24 cellular contexts compared by ENCODE assay signal in the genomic region with DNA sequence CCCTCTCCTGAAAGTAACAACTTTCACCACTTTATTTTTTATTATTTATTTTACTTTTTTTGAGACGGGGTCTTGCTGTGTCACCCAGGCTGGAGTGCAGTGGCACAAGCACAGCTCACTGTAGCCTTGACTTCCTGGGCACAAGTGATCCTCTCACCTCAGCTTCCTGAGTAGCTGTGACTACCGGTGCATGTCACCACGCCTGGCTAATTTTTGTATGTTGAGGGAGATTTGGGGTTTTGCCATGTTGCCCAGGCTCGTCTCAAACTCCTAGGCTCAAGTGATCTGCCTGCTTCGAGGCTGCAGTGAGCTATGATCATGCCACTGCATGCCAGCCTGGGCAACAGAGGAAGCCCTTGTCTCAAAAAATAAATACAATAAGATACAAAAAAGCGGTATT. TPM values are rescaled to one million over a fixed set of nuclear protein-coding genes. Genes with fewer than 3 reads are reported as not detected.
DNase-seq lines count a peak whose midpoint lies in the region; FAIRE-seq and TF ChIP-seq lines count a peak whose summit lies in the region.
"Had no signal": no experiment of that assay in that cellular context is flagged by ENCODE, and none has a peak within 500 bp of the region (broad histone marks: within the 10 kb centered on the region; RNA-seq: fewer than 3 reads in every experiment).

No MANE protein-coding gene starts in this region.

- no TSS peak for BruUV-seq in PC-9 (replicated peaks; lab: Mats Ljungman, UMichigan)

- peaks cover 2% of the 10 kb centered on the region for H3K36me3 Mint-ChIP-seq in IgD-negative memory B cell
- H3K36me3 Mint-ChIP-seq: naive thymus-derived CD8-positive, alpha-beta T cell had no signal

- H3K9me3 Mint-ChIP-seq in IgD-negative memory B cell, result no peaks in the 10 kb centered on the region
- H3K9me3 Mint-ChIP-seq: activated CD4-positive, alpha-beta T cell treated with anti-CD3 and anti-CD28 coated beads, Interleukin-2, amount 10 ng/mL, durations not matched to agents 7 days and 5 days; naive thymus-derived CD8-positive, alpha-beta T cell had no signal

- H3K79me2 ChIP-seq in PC-9 (ENCODE audit: low read depth), result no peaks in the 10 kb centered on the region
- H3K79me2 ChIP-seq: parathyroid adenoma had no signal

- H3K4me1 Mint-ChIP-seq in IgD-negative memory B cell, result peaks cover 20 to 37% (median 25%) of the 10 kb centered on the region in 3 donors

- no peaks in the 10 kb centered on the region for H3K9me2 ChIP-seq in PC-9 (ENCODE audit: insufficient read depth)

- intact Hi-C loops in PC-9 (cut with micrococcal nuclease; ENCODE audit: unreplicated experiment), result no loop called here

- H3K27me3 ChIP-seq in PC-9 (ENCODE audit: insufficient read depth, low read depth), result peaks cover 15% of the 10 kb centered on the region; the same call in 1 of the 2 replicates

- no peak for TF ChIP-seq CTCF in PC-9 (conservative IDR thresholded peaks at IDR 0.05)

- peak overlapping the region in 3 of 4 donors; percentile 1 to 91 (median 13) for H3K4me3 Mint-ChIP-seq in IgD-negative memory B cell
- H3K4me3 Mint-ChIP-seq: activated CD4-positive, alpha-beta T cell treated with anti-CD3 and anti-CD28 coated beads, Interleukin-2, amount 10 ng/mL, durations not matched to agents 7 days and 5 days; naive thymus-derived CD8-positive, alpha-beta T cell had no signal

- no peak overlapping the region for H3K27ac ChIP-seq in PC-9
- H3K27ac ChIP-seq in caudate nucleus (ENCODE audit: low read depth, low read length), result no peak overlapping the region
- H3K27ac ChIP-seq: adrenal gland, parathyroid adenoma, upper lobe of right lung had no signal

- peaks cover 25% of the 10 kb centered on the region for H3K27me3 Mint-ChIP-seq in IgD-negative memory B cell

- no peak overlapping the region for H3K4me2 ChIP-seq in PC-9

- CTCF ChIA-PET in PC-9 (lab: Charles Lee), result no interaction called here

- peak overlapping the region in 1 of 3 donors; percentile 3 for H3K27ac Mint-ChIP-seq in IgD-negative memory B cell
- H3K27ac Mint-ChIP-seq: activated CD4-positive, alpha-beta T cell treated with anti-CD3 and anti-CD28 coated beads, Interleukin-2, amount 10 ng/mL, durations not matched to agents 7 days and 5 days; naive thymus-derived CD8-positive, alpha-beta T cell had no signal

- no peaks in the 10 kb centered on the region for H3K4me1 ChIP-seq in PC-9 (replicated peaks; ENCODE audit: insufficient read depth)
- H3K4me1 ChIP-seq: parathyroid adenoma had no signal

- no peak overlapping the region for H2AFZ ChIP-seq in PC-9
- H2AFZ ChIP-seq: parathyroid adenoma had no signal

- no peaks in the 10 kb centered on the region; the same call in 1 of the 2 replicates for H3K9me3 ChIP-seq in PC-9 (ENCODE audit: insufficient read depth, low read depth)
- H3K9me3 ChIP-seq: adrenal gland, upper lobe of right lung had no signal

- FAIRE-seq in GM18507 (lab: Jason Lieb, UNC), result peak; percentile 88
- FAIRE-seq: A204.1, keratinocyte had no signal

- H3K36me3 ChIP-seq in PC-9 (ENCODE audit: low read depth), result no peaks in the 10 kb centered on the region
- H3K36me3 ChIP-seq: adrenal gland, upper lobe of right lung had no signal

- H4K20me1 ChIP-seq in PC-9 (ENCODE audit: insufficient read depth), result no peaks in the 10 kb centered on the region

- H3K4me3 ChIP-seq in PC-9, result no peak overlapping the region
- H3K4me3 ChIP-seq: adrenal gland, upper lobe of right lung had no signal

- peak; percentile 28 for DNase-seq in ACHN
- no peak for DNase-seq in GM18507 (ENCODE audit: extremely low spot score, insufficient read length, low read depth)
- DNase-seq in foreskin melanocyte, result peak; percentile 9
- no peak for DNase-seq in PC-9
- DNase-seq in caudate nucleus (lab: John Stamatoyannopoulos, UW), result no peak
- no peak for DNase-seq in NCI-H345 treated with DMSO at 0.1 percent for 48 hours (lab: John Stamatoyannopoulos, UW; ENCODE audit: unreplicated experiment)
- DNase-seq in germinal center (ENCODE audit: low spot score), result no peak
- DNase-seq: activated CD4-positive, alpha-beta T cell treated with anti-CD3 and anti-CD28 coated beads, Interleukin-2, amount 10 ng/mL, durations not matched to agents 7 days and 5 days; activated CD8-positive, alpha-beta memory T cell treated with anti-CD3 and anti-CD28 coated beads, Interleukin-2, amount 50 U/mL, for 4 hours; activated gamma-delta T cell; adrenal gland; dermis blood vessel endothelial cell; GOT3; mesenchymal stem cell; naive thymus-derived CD8-positive, alpha-beta T cell; NCI-H187 treated with DMSO at 0.1 percent for 48 hours; NCI-H446 treated with DMSO at 0.1 percent for 48 hours; stimulated activated CD4-positive, alpha-beta T cell treated with anti-CD3 and anti-CD28 coated beads, Interleukin-4, amount 100 ng/mL, for 1 hour; SW 1271; upper lobe of right lung had no signal

- POLR2A ChIA-PET in PC-9 (lab: Charles Lee; ENCODE audit: unreplicated experiment), result no interaction called here

- in situ Hi-C loops in ACHN (cut with HindIII; ENCODE audit: low pct_ligation_motif_present, low pct_unique_long_range_greater_than_20kb, low sequenced_read_pairs), result no loop called here

- no peaks in the 10 kb centered on the region for H3F3A ChIP-seq in PC-9 (ENCODE audit: insufficient read depth, low read depth)

RNA-seq across cellular contexts. Expression of gene SLIT1, which starts 14.9 kb away (rescaled TPM):
- not detected for polyA plus RNA-seq in IgD-negative memory B cell
- not detected in 2 replicates for total RNA-seq in PC-9 (2021)

Comparison
In these comparisons a context has a peak if more than half of its experiments do, and no peak if none do; other contexts are left out.
1. DNase-seq: peak in ACHN (single experiment) and foreskin melanocyte (single experiment); none in GM18507 (single experiment), PC-9 (0 of 2), caudate nucleus (0 of 61), NCI-H345 treated with DMSO at 0.1 percent for 48 hours (single experiment) and germinal center (single experiment).